21 cellular contexts compared by ENCODE assay signal in the genomic region with DNA sequence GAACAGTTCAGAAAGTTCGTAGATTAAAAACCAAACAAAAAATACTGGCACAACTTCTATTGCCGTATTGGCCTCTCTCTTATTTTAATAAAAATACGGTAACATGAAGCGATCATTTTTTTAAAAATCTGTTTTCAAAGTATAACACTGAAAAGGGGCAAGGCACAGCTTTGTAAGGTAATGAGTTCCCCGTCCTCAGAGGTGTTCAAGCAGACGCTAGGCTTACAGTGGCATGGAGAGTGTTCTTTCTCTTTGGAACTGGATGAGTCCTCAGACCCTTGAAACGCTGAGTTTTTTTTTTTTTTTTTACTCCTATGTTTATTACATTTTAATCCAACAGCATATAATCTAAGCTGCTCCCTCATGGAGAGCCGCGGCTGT. TPM values are rescaled to one million over a fixed set of nuclear protein-coding genes. Genes with fewer than 3 reads are reported as not detected.
DNase-seq lines count a peak whose midpoint lies in the region; ATAC-seq and TF ChIP-seq lines count a peak whose summit lies in the region.
"Had no signal": no experiment of that assay in that cellular context is flagged by ENCODE, and none has a peak within 500 bp of the region (broad histone marks: within the 10 kb centered on the region; RNA-seq: fewer than 3 reads in every experiment).

No MANE protein-coding gene starts in this region.

- intact Hi-C loops in natural killer cell (cut with micrococcal nuclease), result no loop called here

- peak; percentile 15 for DNase-seq in natural killer cell treated with Interleukin-12 subunit alpha and Interleukin-12 subunit beta and Interleukin-15 and Interleukin-18, amount 100 ng/mL, for 72 hours (ENCODE audit: low spot score)
- DNase-seq in natural killer cell, result no peak
- no peak for DNase-seq in WTC11 (ENCODE audit: low spot score)
- DNase-seq in naive B cell, result no peak
- DNase-seq in brain microvascular endothelial cell, result no peak
- DNase-seq: CD4-positive, alpha-beta T cell; EL; GDM1; NCI-H1048; NCI-H1694; NCI-H2081; NCI-H2227 treated with DMSO at 0.1 percent for 48 hours; Right ventricle myocardium superior; RPMI8226 had no signal

- no peaks in the 10 kb centered on the region for H3K9me3 Mint-ChIP-seq in natural killer cell treated with Interleukin-12 subunit alpha and Interleukin-12 subunit beta and Interleukin-15 and Interleukin-18, amount 100 ng/mL, for 72 hours
- H3K9me3 Mint-ChIP-seq in natural killer cell, result no peaks in the 10 kb centered on the region
- H3K9me3 Mint-ChIP-seq in WTC11, result no peaks in the 10 kb centered on the region
- peaks cover 0 to 9% (median 3%) of the 10 kb centered on the region in 7 donors for H3K9me3 Mint-ChIP-seq in naive B cell
- H3K9me3 Mint-ChIP-seq: CD4-positive, alpha-beta T cell had no signal

- in situ Hi-C loops in brain microvascular endothelial cell (cut with HindIII; ENCODE audit: low pct_ligation_motif_present, low sequenced_read_pairs), result no loop called here

- no peaks in the 10 kb centered on the region for H3K36me3 Mint-ChIP-seq in natural killer cell treated with Interleukin-12 subunit alpha and Interleukin-12 subunit beta and Interleukin-15 and Interleukin-18, amount 100 ng/mL, for 72 hours
- H3K36me3 Mint-ChIP-seq in natural killer cell (no peaks in the 10 kb centered on the region), WTC11 (no peaks in the 10 kb centered on the region), naive B cell (peaks cover 0 to 8% of the 10 kb centered on the region in 2 donors)

- H3K27ac ChIP-seq in brain microvascular endothelial cell, result no peak overlapping the region
- H3K27ac ChIP-seq: BLaER1 treated with 17β-estradiol and CSF1 and Interleukin-3, amounts not matched to agents 10 nM and 100 nM; KMS-11; SJSA1 had no signal

- no peak for ATAC-seq in natural killer cell treated with Interleukin-12 subunit alpha and Interleukin-12 subunit beta and Interleukin-15 and Interleukin-18, amount 100 ng/mL, for 72 hours
- ATAC-seq in natural killer cell (no peak), WTC11 (no peak), naive B cell (ENCODE audit: low read depth in 2 of 2) (no peak), HG03469 (IDR thresholded peaks at IDR 0.05; ENCODE audit: unreplicated experiment) (no peak), HG02973 (IDR thresholded peaks at IDR 0.05; ENCODE audit: unreplicated experiment) (no peak)

- no peak for TF ChIP-seq CTCF in natural killer cell (IDR thresholded peaks at IDR 0.05)
- TF ChIP-seq CTCF in WTC11 (IDR thresholded peaks at IDR 0.05), result no peak
- TF ChIP-seq CTCF in brain microvascular endothelial cell (IDR thresholded peaks at IDR 0.05; ENCODE audit: low read depth, low read length, missing control alignments), result no peak

- peaks cover 0 to 9% of the 10 kb centered on the region in 2 donors for H3K4me1 Mint-ChIP-seq in natural killer cell treated with Interleukin-12 subunit alpha and Interleukin-12 subunit beta and Interleukin-15 and Interleukin-18, amount 100 ng/mL, for 72 hours (ENCODE audit: low read depth in 2 of 2)
- peaks cover 0 to 5% of the 10 kb centered on the region in 2 donors for H3K4me1 Mint-ChIP-seq in natural killer cell
- H3K4me1 Mint-ChIP-seq in WTC11, result peaks cover 24% of the 10 kb centered on the region
- peaks cover 8 to 33% (median 23%) of the 10 kb centered on the region in 3 donors for H3K4me1 Mint-ChIP-seq in naive B cell

- peaks cover 43 to 69% of the 10 kb centered on the region in 2 donors for H3K27me3 Mint-ChIP-seq in natural killer cell treated with Interleukin-12 subunit alpha and Interleukin-12 subunit beta and Interleukin-15 and Interleukin-18, amount 100 ng/mL, for 72 hours
- H3K27me3 Mint-ChIP-seq in natural killer cell (ENCODE audit: low read depth in 2 of 2), result peaks cover 68 to 73% of the 10 kb centered on the region in 2 donors
- peaks cover 100% of the 10 kb centered on the region for H3K27me3 Mint-ChIP-seq in WTC11 (ENCODE audit: low read depth)
- peaks cover 59 to 93% (median 69%) of the 10 kb centered on the region in 3 donors for H3K27me3 Mint-ChIP-seq in naive B cell

- POLR2A ChIA-PET in WTC11 (lab: Charles Lee), result no interaction called here

- CTCF ChIA-PET in WTC11 (lab: Charles Lee), result interaction anchor here (0.6 to 0.9 kb wide), 4 partner anchors 16 to 67 kb away, joined by 3 to 4 read pairs (median 3); no protein-coding TSS in a partner anchor

- H3K4me3 Mint-ChIP-seq in natural killer cell treated with Interleukin-12 subunit alpha and Interleukin-12 subunit beta and Interleukin-15 and Interleukin-18, amount 100 ng/mL, for 72 hours, result no peak overlapping the region
- no peak overlapping the region for H3K4me3 Mint-ChIP-seq in natural killer cell
- H3K4me3 Mint-ChIP-seq in WTC11, result peak overlapping the region; percentile 63
- peak overlapping the region in 5 of 8 donors; percentile 16 to 69 (median 49) for H3K4me3 Mint-ChIP-seq in naive B cell

- H3K27ac Mint-ChIP-seq in natural killer cell treated with Interleukin-12 subunit alpha and Interleukin-12 subunit beta and Interleukin-15 and Interleukin-18, amount 100 ng/mL, for 72 hours, result no peak overlapping the region
- H3K27ac Mint-ChIP-seq in natural killer cell (no peak overlapping the region), WTC11 (no peak overlapping the region), naive B cell (peak overlapping the region in 2 of 6 donors; percentile 36 to 72)
- H3K27ac Mint-ChIP-seq: CD4-positive, alpha-beta T cell had no signal

- no peaks in the 10 kb centered on the region for H3K36me3 ChIP-seq in brain microvascular endothelial cell (replicated peaks)
- H3K36me3 ChIP-seq: BLaER1 treated with 17β-estradiol and CSF1 and Interleukin-3, amounts not matched to agents 10 nM and 100 nM; SJSA1 had no signal

- H3K27me3 ChIP-seq in brain microvascular endothelial cell (replicated peaks), result peaks cover 96% of the 10 kb centered on the region

- H3K4me3 ChIP-seq in brain microvascular endothelial cell (ENCODE audit: low read depth, low read length), result no peak overlapping the region
- H3K4me3 ChIP-seq: SJSA1 had no signal

TF ChIP-seq in WTC11, 78 proteins besides CTCF, POLR2A, EP300 and RAD21:
- 0 out of 2 replicates have a peak, but pooled peaks have one; percentile 41 for TF ChIP-seq GTF2I (CRISPR knock-in tag; conservative IDR thresholded peaks at IDR 0.05)
- TF ChIP-seq, protein P1, sequence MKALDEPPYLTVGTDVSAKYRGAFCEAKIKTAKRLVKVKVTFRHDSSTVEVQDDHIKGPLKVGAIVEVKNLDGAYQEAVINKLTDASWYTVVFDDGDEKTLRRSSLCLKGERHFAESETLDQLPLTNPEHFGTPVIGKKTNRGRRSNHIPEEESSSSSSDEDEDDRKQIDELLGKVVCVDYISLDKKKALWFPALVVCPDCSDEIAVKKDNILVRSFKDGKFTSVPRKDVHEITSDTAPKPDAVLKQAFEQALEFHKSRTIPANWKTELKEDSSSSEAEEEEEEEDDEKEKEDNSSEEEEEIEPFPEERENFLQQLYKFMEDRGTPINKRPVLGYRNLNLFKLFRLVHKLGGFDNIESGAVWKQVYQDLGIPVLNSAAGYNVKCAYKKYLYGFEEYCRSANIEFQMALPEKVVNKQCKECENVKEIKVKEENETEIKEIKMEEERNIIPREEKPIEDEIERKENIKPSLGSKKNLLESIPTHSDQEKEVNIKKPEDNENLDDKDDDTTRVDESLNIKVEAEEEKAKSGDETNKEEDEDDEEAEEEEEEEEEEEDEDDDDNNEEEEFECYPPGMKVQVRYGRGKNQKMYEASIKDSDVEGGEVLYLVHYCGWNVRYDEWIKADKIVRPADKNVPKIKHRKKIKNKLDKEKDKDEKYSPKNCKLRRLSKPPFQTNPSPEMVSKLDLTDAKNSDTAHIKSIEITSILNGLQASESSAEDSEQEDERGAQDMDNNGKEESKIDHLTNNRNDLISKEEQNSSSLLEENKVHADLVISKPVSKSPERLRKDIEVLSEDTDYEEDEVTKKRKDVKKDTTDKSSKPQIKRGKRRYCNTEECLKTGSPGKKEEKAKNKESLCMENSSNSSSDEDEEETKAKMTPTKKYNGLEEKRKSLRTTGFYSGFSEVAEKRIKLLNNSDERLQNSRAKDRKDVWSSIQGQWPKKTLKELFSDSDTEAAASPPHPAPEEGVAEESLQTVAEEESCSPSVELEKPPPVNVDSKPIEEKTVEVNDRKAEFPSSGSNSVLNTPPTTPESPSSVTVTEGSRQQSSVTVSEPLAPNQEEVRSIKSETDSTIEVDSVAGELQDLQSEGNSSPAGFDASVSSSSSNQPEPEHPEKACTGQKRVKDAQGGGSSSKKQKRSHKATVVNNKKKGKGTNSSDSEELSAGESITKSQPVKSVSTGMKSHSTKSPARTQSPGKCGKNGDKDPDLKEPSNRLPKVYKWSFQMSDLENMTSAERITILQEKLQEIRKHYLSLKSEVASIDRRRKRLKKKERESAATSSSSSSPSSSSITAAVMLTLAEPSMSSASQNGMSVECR (CRISPR knock-in tag; IDR thresholded peaks at IDR 0.05; ENCODE audit: borderline replicate concordance), result no peak

RNA-seq across cellular contexts. Expression of a gene that starts 7.8 kb away (rescaled TPM):
- under 1 TPM in 1 of 2 donors, not detected in 1; 0.07 TPM for total RNA-seq in natural killer cell treated with Interleukin-12 subunit alpha and Interleukin-12 subunit beta and Interleukin-15 and Interleukin-18, amount 100 ng/mL, for 72 hours
- total RNA-seq in natural killer cell (not detected), WTC11 (2021) (not detected in 3 replicates)
- polyA plus RNA-seq in naive B cell (ENCODE audit: low read depth in 6 of 6), result not detected
- total RNA-seq: CD4-positive, alpha-beta T cell; H7 had no signal
- polyA plus RNA-seq: AG04450 had no signal

Comparison
In these comparisons a context has a peak if more than half of its experiments do, and no peak if none do; other contexts are left out.
1. H3K4me3 Mint-ChIP-seq: peak in WTC11 (single experiment) and naive B cell (5 of 8); none in natural killer cell treated with Interleukin-12 subunit alpha and Interleukin-12 subunit beta and Interleukin-15 and Interleukin-18, amount 100 ng/mL, for 72 hours (single experiment) and natural killer cell (single experiment).